In genomic region chrX:117989512-117989911, GRCh38 we compare ENCODE assay signal across 15 cellular contexts.
"Had no signal": no experiment of that assay in that cellular context is flagged by ENCODE, and none has a peak within 500 bp of the region (broad histone marks: within the 10 kb centered on the region; RNA-seq: fewer than 3 reads in every experiment).

No MANE protein-coding gene starts in this region.

- H3K27ac ChIP-seq: psoas muscle, sigmoid colon, transverse colon, WERI-Rb-1 had no signal

- DNase-seq: activated CD4-positive, alpha-beta memory T cell treated with anti-CD3 and anti-CD28 coated beads, Interleukin-2, amount 10 ng/mL, durations not matched to agents 7 days and 5 days; activated CD4-positive, alpha-beta T cell treated with anti-CD3 and anti-CD28 coated beads for 36 hours; activated gamma-delta T cell; activated T-cell treated with anti-CD3 and anti-CD28 coated beads, Interleukin-2, amount 50 U/mL, for 48 hours; hippocampal formation; occipital lobe; psoas muscle; sigmoid colon; stimulated activated CD4-positive, alpha-beta T cell treated with anti-CD3 and anti-CD28 coated beads, Interleukin-2, amount 100 ng/mL, for 24 hours; stimulated activated naive CD4-positive, alpha-beta T cell; substantia nigra; T-cell; transverse colon; WERI-Rb-1 had no signal

- H3K4me3 ChIP-seq: psoas muscle, sigmoid colon, transverse colon had no signal

- H3K36me3 ChIP-seq: sigmoid colon, transverse colon, WERI-Rb-1 had no signal

- H3K4me1 ChIP-seq: psoas muscle, sigmoid colon, transverse colon had no signal

- ATAC-seq: activated CD4-positive, alpha-beta T cell treated with anti-CD3 and anti-CD28 coated beads for 36 hours; natural killer cell treated with Interleukin-12 subunit alpha and Interleukin-12 subunit beta and Interleukin-15 and Interleukin-18, amount 100 ng/mL, for 72 hours; psoas muscle; T-cell had no signal

- H3K27me3 ChIP-seq: sigmoid colon, transverse colon had no signal

- H3K9me3 ChIP-seq: psoas muscle, sigmoid colon, transverse colon had no signal
